In genomic region chr19:2014731-2015610, GRCh38 we compare ENCODE assay signal across 1 cellular context.
TF ChIP-seq lines count a peak whose summit lies in the region.

No MANE protein-coding gene starts in this region.

TF ChIP-seq in SK-N-SH treated with all-trans-retinoic acid at 6 μM for 48 hours, 23 proteins besides CTCF, POLR2A, EP300 and RAD21 (continued from another document):
- TF ChIP-seq POU6F1 (CRISPR knock-in tag; IDR thresholded peaks at IDR 0.05; ENCODE audit: borderline replicate concordance, low read depth) (no peak), ZC3H10 (CRISPR knock-in tag; IDR thresholded peaks at IDR 0.05) (no peak), TCF4 (CRISPR knock-in tag; IDR thresholded peaks at IDR 0.05; ENCODE audit: borderline replicate concordance) (no peak), PPARA (CRISPR knock-in tag; IDR thresholded peaks at IDR 0.05; ENCODE audit: borderline replicate concordance) (no peak), ZFP3 (CRISPR knock-in tag; IDR thresholded peaks at IDR 0.05) (no peak)
- TF ChIP-seq, protein P1, sequence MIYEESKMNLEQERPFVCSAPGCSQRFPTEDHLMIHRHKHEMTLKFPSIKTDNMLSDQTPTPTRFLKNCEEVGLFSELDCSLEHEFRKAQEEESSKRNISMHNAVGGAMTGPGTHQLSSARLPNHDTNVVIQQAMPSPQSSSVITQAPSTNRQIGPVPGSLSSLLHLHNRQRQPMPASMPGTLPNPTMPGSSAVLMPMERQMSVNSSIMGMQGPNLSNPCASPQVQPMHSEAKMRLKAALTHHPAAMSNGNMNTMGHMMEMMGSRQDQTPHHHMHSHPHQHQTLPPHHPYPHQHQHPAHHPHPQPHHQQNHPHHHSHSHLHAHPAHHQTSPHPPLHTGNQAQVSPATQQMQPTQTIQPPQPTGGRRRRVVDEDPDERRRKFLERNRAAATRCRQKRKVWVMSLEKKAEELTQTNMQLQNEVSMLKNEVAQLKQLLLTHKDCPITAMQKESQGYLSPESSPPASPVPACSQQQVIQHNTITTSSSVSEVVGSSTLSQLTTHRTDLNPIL (CRISPR knock-in tag; IDR thresholded peaks at IDR 0.05; ENCODE audit: low read depth): no peak
